1 cellular context compared by ENCODE assay signal in the genomic region with DNA sequence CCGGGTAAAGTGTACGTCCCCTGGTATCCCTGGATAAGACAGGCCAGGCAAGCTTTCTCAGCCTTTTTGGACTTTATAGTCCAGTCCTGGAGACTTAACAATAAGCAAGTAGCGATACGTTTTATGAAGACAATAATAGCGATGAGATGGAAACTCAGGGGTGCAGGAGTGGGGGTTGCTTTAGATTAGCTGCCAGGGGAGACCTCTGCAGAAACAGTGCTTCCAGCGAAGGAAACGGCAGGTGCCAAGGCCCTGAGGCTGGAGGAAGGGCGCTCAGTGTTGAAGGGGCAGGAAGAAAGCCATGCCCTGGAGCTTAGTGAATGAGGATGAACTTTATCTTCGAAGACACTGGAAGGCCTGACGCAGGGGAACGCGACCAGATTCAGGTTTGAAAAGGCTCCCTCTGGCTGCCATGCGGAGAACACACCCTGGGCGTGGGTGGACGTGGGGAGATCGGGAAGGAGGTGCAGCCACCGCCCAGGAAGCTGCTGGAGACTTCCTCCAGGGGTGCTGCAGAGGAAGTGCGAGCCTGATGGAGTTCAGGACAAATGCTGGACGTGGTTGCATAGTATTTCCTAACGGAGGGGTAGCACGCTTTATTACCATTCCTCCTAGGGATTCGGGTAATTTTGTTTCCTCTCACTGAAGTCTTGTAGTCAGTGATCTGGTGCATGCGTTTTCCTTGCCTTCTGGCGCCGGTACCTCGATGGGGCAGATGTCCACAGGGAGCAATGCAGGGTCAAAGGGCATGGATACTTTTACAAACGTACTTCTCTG.
TF ChIP-seq lines count a peak whose summit lies in the region.

No MANE protein-coding gene starts in this region.

TF ChIP-seq in HepG2, 621 proteins besides CTCF, POLR2A, EP300 and RAD21 (continued from another document and continues in another):
- TF ChIP-seq, protein P1, sequence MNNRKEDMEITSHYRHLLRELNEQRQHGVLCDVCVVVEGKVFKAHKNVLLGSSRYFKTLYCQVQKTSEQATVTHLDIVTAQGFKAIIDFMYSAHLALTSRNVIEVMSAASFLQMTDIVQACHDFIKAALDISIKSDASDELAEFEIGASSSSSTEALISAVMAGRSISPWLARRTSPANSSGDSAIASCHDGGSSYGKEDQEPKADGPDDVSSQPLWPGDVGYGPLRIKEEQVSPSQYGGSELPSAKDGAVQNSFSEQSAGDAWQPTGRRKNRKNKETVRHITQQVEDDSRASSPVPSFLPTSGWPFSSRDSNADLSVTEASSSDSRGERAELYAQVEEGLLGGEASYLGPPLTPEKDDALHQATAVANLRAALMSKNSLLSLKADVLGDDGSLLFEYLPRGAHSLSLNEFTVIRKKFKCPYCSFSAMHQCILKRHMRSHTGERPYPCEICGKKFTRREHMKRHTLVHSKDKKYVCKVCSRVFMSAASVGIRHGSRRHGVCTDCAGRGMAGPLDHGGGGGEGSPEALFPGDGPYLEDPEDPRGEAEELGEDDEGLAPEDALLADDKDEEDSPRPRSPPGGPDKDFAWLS (CRISPR knock-in tag; IDR thresholded peaks at IDR 0.05; ENCODE audit: borderline replicate concordance): no peak
- TF ChIP-seq ZFX (CRISPR knock-in tag; IDR thresholded peaks at IDR 0.05; ENCODE audit: low read depth) (peak; percentile 80), SETDB1 (CRISPR knock-in tag; IDR thresholded peaks at IDR 0.05; ENCODE audit: borderline replicate concordance) (no peak), GTF2F1 (IDR thresholded peaks at IDR 0.05; ENCODE audit: low read length) (no peak), SCMH1 (CRISPR knock-in tag; IDR thresholded peaks at IDR 0.05; ENCODE audit: borderline replicate concordance) (no peak), FOXC1 (CRISPR knock-in tag; IDR thresholded peaks at IDR 0.05; ENCODE audit: borderline replicate concordance) (peak; percentile 45; the same call in 1 of the 2 replicates), PAWR (CRISPR knock-in tag; IDR thresholded peaks at IDR 0.05; ENCODE audit: borderline replicate concordance) (no peak), ISL2 (CRISPR knock-in tag; IDR thresholded peaks at IDR 0.05) (no peak), EZH2 (conservative IDR thresholded peaks at IDR 0.05; ENCODE audit: low read depth, low read length) (no peak), PLRG1 (conservative IDR thresholded peaks at IDR 0.05) (no peak), ZNF12 (CRISPR knock-in tag; IDR thresholded peaks at IDR 0.05) (peak; percentile 49; the same call in 1 of the 2 replicates), ZFP90 (CRISPR knock-in tag; IDR thresholded peaks at IDR 0.05; ENCODE audit: borderline replicate concordance) (no peak), ARID2 (CRISPR knock-in tag; IDR thresholded peaks at IDR 0.05; ENCODE audit: borderline replicate concordance) (peak; percentile 67; the same call in 1 of the 2 replicates), ZSCAN21 (CRISPR knock-in tag; IDR thresholded peaks at IDR 0.05; ENCODE audit: borderline replicate concordance) (no peak; the same call in 1 of the 2 replicates), ZMYM4 (CRISPR knock-in tag; IDR thresholded peaks at IDR 0.05) (no peak), SOX5 (CRISPR knock-in tag; IDR thresholded peaks at IDR 0.05; ENCODE audit: borderline replicate concordance) (peak; percentile 15; the same call in 1 of the 2 replicates), ZNF775 (CRISPR knock-in tag; IDR thresholded peaks at IDR 0.05; ENCODE audit: borderline replicate concordance) (no peak), ZNF720 (CRISPR knock-in tag; IDR thresholded peaks at IDR 0.05) (no peak), ZNF235 (CRISPR knock-in tag; IDR thresholded peaks at IDR 0.05; ENCODE audit: borderline replicate concordance) (no peak), ATAD3A (CRISPR knock-in tag; IDR thresholded peaks at IDR 0.05) (no peak), FOXA3 (CRISPR knock-in tag; IDR thresholded peaks at IDR 0.05) (peak; percentile 25; the same call in 1 of the 2 replicates), HNRNPL (IDR thresholded peaks at IDR 0.05; ENCODE audit: low read depth, low read length) (no peak), GATA4 (IDR thresholded peaks at IDR 0.05; ENCODE audit: borderline replicate concordance, low read depth) (no peak), ZNF329 (CRISPR knock-in tag; IDR thresholded peaks at IDR 0.05; ENCODE audit: low read depth) (no peak), ZFP36L1 (CRISPR knock-in tag; IDR thresholded peaks at IDR 0.05) (no peak), RXRA (CRISPR knock-in tag; IDR thresholded peaks at IDR 0.05) (peak; percentile 45; the same call in 1 of the 2 replicates), ZNF274 (CRISPR knock-in tag; IDR thresholded peaks at IDR 0.05) (no peak), TP53 (CRISPR knock-in tag; conservative IDR thresholded peaks at IDR 0.05) (no peak)
- TF ChIP-seq, protein P2, sequence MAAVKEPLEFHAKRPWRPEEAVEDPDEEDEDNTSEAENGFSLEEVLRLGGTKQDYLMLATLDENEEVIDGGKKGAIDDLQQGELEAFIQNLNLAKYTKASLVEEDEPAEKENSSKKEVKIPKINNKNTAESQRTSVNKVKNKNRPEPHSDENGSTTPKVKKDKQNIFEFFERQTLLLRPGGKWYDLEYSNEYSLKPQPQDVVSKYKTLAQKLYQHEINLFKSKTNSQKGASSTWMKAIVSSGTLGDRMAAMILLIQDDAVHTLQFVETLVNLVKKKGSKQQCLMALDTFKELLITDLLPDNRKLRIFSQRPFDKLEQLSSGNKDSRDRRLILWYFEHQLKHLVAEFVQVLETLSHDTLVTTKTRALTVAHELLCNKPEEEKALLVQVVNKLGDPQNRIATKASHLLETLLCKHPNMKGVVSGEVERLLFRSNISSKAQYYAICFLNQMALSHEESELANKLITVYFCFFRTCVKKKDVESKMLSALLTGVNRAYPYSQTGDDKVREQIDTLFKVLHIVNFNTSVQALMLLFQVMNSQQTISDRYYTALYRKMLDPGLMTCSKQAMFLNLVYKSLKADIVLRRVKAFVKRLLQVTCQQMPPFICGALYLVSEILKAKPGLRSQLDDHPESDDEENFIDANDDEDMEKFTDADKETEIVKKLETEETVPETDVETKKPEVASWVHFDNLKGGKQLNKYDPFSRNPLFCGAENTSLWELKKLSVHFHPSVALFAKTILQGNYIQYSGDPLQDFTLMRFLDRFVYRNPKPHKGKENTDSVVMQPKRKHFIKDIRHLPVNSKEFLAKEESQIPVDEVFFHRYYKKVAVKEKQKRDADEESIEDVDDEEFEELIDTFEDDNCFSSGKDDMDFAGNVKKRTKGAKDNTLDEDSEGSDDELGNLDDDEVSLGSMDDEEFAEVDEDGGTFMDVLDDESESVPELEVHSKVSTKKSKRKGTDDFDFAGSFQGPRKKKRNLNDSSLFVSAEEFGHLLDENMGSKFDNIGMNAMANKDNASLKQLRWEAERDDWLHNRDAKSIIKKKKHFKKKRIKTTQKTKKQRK (IDR thresholded peaks at IDR 0.05; ENCODE audit: low read length): no peak
- TF ChIP-seq, protein P3, sequence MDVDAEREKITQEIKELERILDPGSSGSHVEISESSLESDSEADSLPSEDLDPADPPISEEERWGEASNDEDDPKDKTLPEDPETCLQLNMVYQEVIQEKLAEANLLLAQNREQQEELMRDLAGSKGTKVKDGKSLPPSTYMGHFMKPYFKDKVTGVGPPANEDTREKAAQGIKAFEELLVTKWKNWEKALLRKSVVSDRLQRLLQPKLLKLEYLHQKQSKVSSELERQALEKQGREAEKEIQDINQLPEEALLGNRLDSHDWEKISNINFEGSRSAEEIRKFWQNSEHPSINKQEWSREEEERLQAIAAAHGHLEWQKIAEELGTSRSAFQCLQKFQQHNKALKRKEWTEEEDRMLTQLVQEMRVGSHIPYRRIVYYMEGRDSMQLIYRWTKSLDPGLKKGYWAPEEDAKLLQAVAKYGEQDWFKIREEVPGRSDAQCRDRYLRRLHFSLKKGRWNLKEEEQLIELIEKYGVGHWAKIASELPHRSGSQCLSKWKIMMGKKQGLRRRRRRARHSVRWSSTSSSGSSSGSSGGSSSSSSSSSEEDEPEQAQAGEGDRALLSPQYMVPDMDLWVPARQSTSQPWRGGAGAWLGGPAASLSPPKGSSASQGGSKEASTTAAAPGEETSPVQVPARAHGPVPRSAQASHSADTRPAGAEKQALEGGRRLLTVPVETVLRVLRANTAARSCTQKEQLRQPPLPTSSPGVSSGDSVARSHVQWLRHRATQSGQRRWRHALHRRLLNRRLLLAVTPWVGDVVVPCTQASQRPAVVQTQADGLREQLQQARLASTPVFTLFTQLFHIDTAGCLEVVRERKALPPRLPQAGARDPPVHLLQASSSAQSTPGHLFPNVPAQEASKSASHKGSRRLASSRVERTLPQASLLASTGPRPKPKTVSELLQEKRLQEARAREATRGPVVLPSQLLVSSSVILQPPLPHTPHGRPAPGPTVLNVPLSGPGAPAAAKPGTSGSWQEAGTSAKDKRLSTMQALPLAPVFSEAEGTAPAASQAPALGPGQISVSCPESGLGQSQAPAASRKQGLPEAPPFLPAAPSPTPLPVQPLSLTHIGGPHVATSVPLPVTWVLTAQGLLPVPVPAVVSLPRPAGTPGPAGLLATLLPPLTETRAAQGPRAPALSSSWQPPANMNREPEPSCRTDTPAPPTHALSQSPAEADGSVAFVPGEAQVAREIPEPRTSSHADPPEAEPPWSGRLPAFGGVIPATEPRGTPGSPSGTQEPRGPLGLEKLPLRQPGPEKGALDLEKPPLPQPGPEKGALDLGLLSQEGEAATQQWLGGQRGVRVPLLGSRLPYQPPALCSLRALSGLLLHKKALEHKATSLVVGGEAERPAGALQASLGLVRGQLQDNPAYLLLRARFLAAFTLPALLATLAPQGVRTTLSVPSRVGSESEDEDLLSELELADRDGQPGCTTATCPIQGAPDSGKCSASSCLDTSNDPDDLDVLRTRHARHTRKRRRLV (CRISPR knock-in tag; IDR thresholded peaks at IDR 0.05): no peak
- TF ChIP-seq, protein P4, sequence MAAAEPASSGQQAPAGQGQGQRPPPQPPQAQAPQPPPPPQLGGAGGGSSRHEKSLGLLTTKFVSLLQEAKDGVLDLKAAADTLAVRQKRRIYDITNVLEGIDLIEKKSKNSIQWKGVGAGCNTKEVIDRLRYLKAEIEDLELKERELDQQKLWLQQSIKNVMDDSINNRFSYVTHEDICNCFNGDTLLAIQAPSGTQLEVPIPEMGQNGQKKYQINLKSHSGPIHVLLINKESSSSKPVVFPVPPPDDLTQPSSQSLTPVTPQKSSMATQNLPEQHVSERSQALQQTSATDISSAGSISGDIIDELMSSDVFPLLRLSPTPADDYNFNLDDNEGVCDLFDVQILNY (CRISPR knock-in tag; conservative IDR thresholded peaks at IDR 0.05): no peak
- TF ChIP-seq, protein P5, sequence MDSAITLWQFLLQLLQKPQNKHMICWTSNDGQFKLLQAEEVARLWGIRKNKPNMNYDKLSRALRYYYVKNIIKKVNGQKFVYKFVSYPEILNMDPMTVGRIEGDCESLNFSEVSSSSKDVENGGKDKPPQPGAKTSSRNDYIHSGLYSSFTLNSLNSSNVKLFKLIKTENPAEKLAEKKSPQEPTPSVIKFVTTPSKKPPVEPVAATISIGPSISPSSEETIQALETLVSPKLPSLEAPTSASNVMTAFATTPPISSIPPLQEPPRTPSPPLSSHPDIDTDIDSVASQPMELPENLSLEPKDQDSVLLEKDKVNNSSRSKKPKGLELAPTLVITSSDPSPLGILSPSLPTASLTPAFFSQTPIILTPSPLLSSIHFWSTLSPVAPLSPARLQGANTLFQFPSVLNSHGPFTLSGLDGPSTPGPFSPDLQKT (CRISPR knock-in tag; IDR thresholded peaks at IDR 0.05; ENCODE audit: borderline replicate concordance): no peak
- TF ChIP-seq, protein P6, sequence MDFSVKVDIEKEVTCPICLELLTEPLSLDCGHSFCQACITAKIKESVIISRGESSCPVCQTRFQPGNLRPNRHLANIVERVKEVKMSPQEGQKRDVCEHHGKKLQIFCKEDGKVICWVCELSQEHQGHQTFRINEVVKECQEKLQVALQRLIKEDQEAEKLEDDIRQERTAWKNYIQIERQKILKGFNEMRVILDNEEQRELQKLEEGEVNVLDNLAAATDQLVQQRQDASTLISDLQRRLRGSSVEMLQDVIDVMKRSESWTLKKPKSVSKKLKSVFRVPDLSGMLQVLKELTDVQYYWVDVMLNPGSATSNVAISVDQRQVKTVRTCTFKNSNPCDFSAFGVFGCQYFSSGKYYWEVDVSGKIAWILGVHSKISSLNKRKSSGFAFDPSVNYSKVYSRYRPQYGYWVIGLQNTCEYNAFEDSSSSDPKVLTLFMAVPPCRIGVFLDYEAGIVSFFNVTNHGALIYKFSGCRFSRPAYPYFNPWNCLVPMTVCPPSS (IDR thresholded peaks at IDR 0.05): no peak
- TF ChIP-seq, protein P7, sequence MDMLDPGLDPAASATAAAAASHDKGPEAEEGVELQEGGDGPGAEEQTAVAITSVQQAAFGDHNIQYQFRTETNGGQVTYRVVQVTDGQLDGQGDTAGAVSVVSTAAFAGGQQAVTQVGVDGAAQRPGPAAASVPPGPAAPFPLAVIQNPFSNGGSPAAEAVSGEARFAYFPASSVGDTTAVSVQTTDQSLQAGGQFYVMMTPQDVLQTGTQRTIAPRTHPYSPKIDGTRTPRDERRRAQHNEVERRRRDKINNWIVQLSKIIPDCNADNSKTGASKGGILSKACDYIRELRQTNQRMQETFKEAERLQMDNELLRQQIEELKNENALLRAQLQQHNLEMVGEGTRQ (IDR thresholded peaks at IDR 0.05; ENCODE audit: low read depth, low read length): no peak
- TF ChIP-seq, protein P7 (CRISPR knock-in tag; IDR thresholded peaks at IDR 0.05; ENCODE audit: borderline replicate concordance): no peak
- TF ChIP-seq, protein P8, sequence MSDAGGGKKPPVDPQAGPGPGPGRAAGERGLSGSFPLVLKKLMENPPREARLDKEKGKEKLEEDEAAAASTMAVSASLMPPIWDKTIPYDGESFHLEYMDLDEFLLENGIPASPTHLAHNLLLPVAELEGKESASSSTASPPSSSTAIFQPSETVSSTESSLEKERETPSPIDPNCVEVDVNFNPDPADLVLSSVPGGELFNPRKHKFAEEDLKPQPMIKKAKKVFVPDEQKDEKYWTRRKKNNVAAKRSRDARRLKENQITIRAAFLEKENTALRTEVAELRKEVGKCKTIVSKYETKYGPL (CRISPR knock-in tag; IDR thresholded peaks at IDR 0.05): no peak
- TF ChIP-seq, protein P9, sequence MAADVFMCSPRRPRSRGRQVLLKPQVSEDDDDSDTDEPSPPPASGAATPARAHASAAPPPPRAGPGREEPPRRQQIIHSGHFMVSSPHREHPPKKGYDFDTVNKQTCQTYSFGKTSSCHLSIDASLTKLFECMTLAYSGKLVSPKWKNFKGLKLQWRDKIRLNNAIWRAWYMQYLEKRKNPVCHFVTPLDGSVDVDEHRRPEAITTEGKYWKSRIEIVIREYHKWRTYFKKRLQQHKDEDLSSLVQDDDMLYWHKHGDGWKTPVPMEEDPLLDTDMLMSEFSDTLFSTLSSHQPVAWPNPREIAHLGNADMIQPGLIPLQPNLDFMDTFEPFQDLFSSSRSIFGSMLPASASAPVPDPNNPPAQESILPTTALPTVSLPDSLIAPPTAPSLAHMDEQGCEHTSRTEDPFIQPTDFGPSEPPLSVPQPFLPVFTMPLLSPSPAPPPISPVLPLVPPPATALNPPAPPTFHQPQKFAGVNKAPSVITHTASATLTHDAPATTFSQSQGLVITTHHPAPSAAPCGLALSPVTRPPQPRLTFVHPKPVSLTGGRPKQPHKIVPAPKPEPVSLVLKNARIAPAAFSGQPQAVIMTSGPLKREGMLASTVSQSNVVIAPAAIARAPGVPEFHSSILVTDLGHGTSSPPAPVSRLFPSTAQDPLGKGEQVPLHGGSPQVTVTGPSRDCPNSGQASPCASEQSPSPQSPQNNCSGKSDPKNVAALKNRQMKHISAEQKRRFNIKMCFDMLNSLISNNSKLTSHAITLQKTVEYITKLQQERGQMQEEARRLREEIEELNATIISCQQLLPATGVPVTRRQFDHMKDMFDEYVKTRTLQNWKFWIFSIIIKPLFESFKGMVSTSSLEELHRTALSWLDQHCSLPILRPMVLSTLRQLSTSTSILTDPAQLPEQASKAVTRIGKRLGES (CRISPR knock-in tag; IDR thresholded peaks at IDR 0.05; ENCODE audit: borderline replicate concordance): no peak
